ENCODE assay signal across 6 cellular contexts in genomic region chr16:53608094-53608493, GRCh38.
"Had no signal": no experiment of that assay in that cellular context is flagged by ENCODE, and none has a peak within 500 bp of the region (broad histone marks: within the 10 kb centered on the region; RNA-seq: fewer than 3 reads in every experiment).

No MANE protein-coding gene starts in this region.

- H3K27ac Mint-ChIP-seq: GM23338 had no signal

- H3K4me3 Mint-ChIP-seq: GM23338 had no signal

- H3K4me1 Mint-ChIP-seq: GM23338 had no signal

- DNase-seq: IMR-90, KG1 had no signal

- H3K9me3 Mint-ChIP-seq: GM23338 had no signal

- H3K4me3 ChIP-seq: GM23338, HAP-1, K562 had no signal

- H3K9me3 ChIP-seq: HAP-1 had no signal

- H3K36me3 ChIP-seq: HAP-1 had no signal

- ATAC-seq: GM23338, HCT116, K562 had no signal
